In the genomic region with DNA sequence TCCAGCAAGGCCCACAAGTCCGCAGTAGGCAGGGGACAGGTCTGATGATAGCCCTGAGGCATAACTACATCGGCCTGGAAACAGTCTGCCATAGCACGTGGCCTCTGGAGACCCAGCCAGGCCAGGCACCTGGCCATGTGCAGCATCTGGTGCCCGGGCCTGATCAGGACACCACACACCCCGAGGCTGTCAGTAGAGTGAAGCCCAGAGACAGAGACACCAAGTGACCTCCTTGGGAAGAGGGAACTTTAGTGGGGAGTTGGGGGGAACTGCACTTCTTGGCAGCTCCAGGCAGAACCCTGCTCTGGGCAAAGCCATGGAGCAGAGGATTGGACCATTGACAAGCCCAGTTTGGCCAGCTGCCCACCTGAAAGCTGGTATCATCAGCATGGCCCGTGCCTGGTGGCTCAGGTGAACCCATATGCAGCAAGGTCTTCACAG, we compare ENCODE assay signal across 8 cellular contexts. TPM values are rescaled to one million over a fixed set of nuclear protein-coding genes. Genes with fewer than 3 reads are reported as not detected.
DNase-seq lines count a peak whose midpoint lies in the region; ATAC-seq lines count a peak whose summit lies in the region.

No MANE protein-coding gene starts in this region.

- H3K27ac ChIP-seq in naive thymus-derived CD4-positive, alpha-beta T cell (ENCODE audit: low read depth, low read length), result no peak overlapping the region
- peak overlapping the region; percentile 24 to 80 for H3K27ac ChIP-seq in aorta (ENCODE audit: low read depth in 1 of 2, low read length in 2 of 2)

- WGBS in aorta, 2 donors, result 9 to 16% methylated on average over 6 of the region's 6 CpGs

- no peak for DNase-seq in activated naive CD4-positive, alpha-beta T cell treated with anti-CD3 and anti-CD28 coated beads, Interleukin-2, amount 50 U/mL, for 72 hours (ENCODE audit: low spot score in 2 of 2)
- no peak for DNase-seq in effector memory CD8-positive, alpha-beta T cell
- no peak for DNase-seq in naive thymus-derived CD4-positive, alpha-beta T cell
- DNase-seq in aorta (peak; percentile 69 to 84), HuH-7 (ENCODE audit: low spot score) (no peak)

- no peaks in the 10 kb centered on the region for H3K9me3 ChIP-seq in naive thymus-derived CD4-positive, alpha-beta T cell (ENCODE audit: control insufficient read depth in 2 of 3, low read length in 3 of 3)
- no peaks in the 10 kb centered on the region for H3K9me3 ChIP-seq in aorta (ENCODE audit: control insufficient read depth, low read length)

- no peak for ATAC-seq in activated naive CD4-positive, alpha-beta T cell treated with anti-CD3 and anti-CD28 coated beads, Interleukin-2, amount 50 U/mL, for 72 hours
- no peak for ATAC-seq in effector memory CD8-positive, alpha-beta T cell (replicated peaks)
- no peak for ATAC-seq in naive thymus-derived CD4-positive, alpha-beta T cell
- ATAC-seq in aorta (ENCODE audit: low FRiP score) (no peak), GM18868 (IDR thresholded peaks at IDR 0.05; ENCODE audit: unreplicated experiment) (no peak), GM18511 (IDR thresholded peaks at IDR 0.05; ENCODE audit: unreplicated experiment) (no peak)

- H3K27ac Mint-ChIP-seq in activated naive CD4-positive, alpha-beta T cell treated with anti-CD3 and anti-CD28 coated beads, Interleukin-2, amount 50 U/mL, for 24 hours, result peak overlapping the region; percentile 35
- H3K27ac Mint-ChIP-seq in activated naive CD4-positive, alpha-beta T cell treated with anti-CD3 and anti-CD28 coated beads, Interleukin-2, amount 50 U/mL, for 72 hours, result peak overlapping the region in 1 of 2 donors; percentile 69
- peak overlapping the region; percentile 90 to 91 for H3K27ac Mint-ChIP-seq in effector memory CD8-positive, alpha-beta T cell
- H3K27ac Mint-ChIP-seq in naive thymus-derived CD4-positive, alpha-beta T cell, result peak overlapping the region; percentile 33 to 90 (median 80)

- no peak overlapping the region for H3K4me3 ChIP-seq in naive thymus-derived CD4-positive, alpha-beta T cell (ENCODE audit: low read length)
- no peak overlapping the region for H3K4me3 ChIP-seq in aorta (ENCODE audit: low read length in 2 of 2)

- peaks cover 0 to 7% (median 0%) of the 10 kb centered on the region in 3 experiments for H3K36me3 ChIP-seq in naive thymus-derived CD4-positive, alpha-beta T cell (ENCODE audit: control insufficient read depth in 2 of 3, insufficient read depth in 3 of 3, low read length in 3 of 3)
- H3K36me3 ChIP-seq in aorta (ENCODE audit: control insufficient read depth in 1 of 2, insufficient read depth in 2 of 2, low read length in 1 of 2), result no peaks in the 10 kb centered on the region

- H3K36me3 Mint-ChIP-seq in activated naive CD4-positive, alpha-beta T cell treated with anti-CD3 and anti-CD28 coated beads, Interleukin-2, amount 50 U/mL, for 24 hours, result peaks cover 2% of the 10 kb centered on the region
- H3K36me3 Mint-ChIP-seq in activated naive CD4-positive, alpha-beta T cell treated with anti-CD3 and anti-CD28 coated beads, Interleukin-2, amount 50 U/mL, for 72 hours, result peaks cover 6 to 10% of the 10 kb centered on the region in 2 donors
- H3K36me3 Mint-ChIP-seq in effector memory CD8-positive, alpha-beta T cell (ENCODE audit: insufficient read depth), result peaks cover 3% of the 10 kb centered on the region
- peaks cover 0 to 22% (median 12%) of the 10 kb centered on the region in 5 donors for H3K36me3 Mint-ChIP-seq in naive thymus-derived CD4-positive, alpha-beta T cell

- H3K4me3 Mint-ChIP-seq in activated naive CD4-positive, alpha-beta T cell treated with anti-CD3 and anti-CD28 coated beads, Interleukin-2, amount 50 U/mL, for 24 hours, result peak overlapping the region; percentile 79
- peak overlapping the region; percentile 83 to 86 for H3K4me3 Mint-ChIP-seq in effector memory CD8-positive, alpha-beta T cell
- H3K4me3 Mint-ChIP-seq in naive thymus-derived CD4-positive, alpha-beta T cell, result peak overlapping the region; percentile 68 to 87 (median 82)

- H3K27me3 ChIP-seq in naive thymus-derived CD4-positive, alpha-beta T cell (ENCODE audit: control insufficient read depth in 2 of 2, insufficient read depth in 2 of 2, low read length in 2 of 2), result no peaks in the 10 kb centered on the region
- no peaks in the 10 kb centered on the region for H3K27me3 ChIP-seq in aorta (ENCODE audit: control insufficient read depth in 1 of 2, insufficient read depth in 2 of 2, low read length in 1 of 2)

- H3K9me3 Mint-ChIP-seq in activated naive CD4-positive, alpha-beta T cell treated with anti-CD3 and anti-CD28 coated beads, Interleukin-2, amount 50 U/mL, for 24 hours, result no peaks in the 10 kb centered on the region
- no peaks in the 10 kb centered on the region for H3K9me3 Mint-ChIP-seq in activated naive CD4-positive, alpha-beta T cell treated with anti-CD3 and anti-CD28 coated beads, Interleukin-2, amount 50 U/mL, for 72 hours
- H3K9me3 Mint-ChIP-seq in effector memory CD8-positive, alpha-beta T cell, result no peaks in the 10 kb centered on the region
- H3K9me3 Mint-ChIP-seq in naive thymus-derived CD4-positive, alpha-beta T cell, result no peaks in the 10 kb centered on the region

- peaks cover 26 to 38% of the 10 kb centered on the region in 2 donors for H3K4me1 ChIP-seq in naive thymus-derived CD4-positive, alpha-beta T cell (ENCODE audit: control insufficient read depth in 2 of 2, insufficient read depth in 2 of 2, low read length in 2 of 2)
- H3K4me1 ChIP-seq in aorta (ENCODE audit: control insufficient read depth in 1 of 2, insufficient read depth in 2 of 2, low read length in 2 of 2), result no peaks in the 10 kb centered on the region

- H3K27me3 Mint-ChIP-seq in activated naive CD4-positive, alpha-beta T cell treated with anti-CD3 and anti-CD28 coated beads, Interleukin-2, amount 50 U/mL, for 24 hours, result no peaks in the 10 kb centered on the region
- H3K27me3 Mint-ChIP-seq in effector memory CD8-positive, alpha-beta T cell, result no peaks in the 10 kb centered on the region
- H3K27me3 Mint-ChIP-seq in naive thymus-derived CD4-positive, alpha-beta T cell, result no peaks in the 10 kb centered on the region

- POLR2A ChIA-PET in naive thymus-derived CD4-positive, alpha-beta T cell (lab: Charles Lee), result interaction anchor here (1.6 to 3.5 kb wide), 3 partner anchors 29 to 56 kb away, joined by 5 to 28 read pairs (median 14); partner anchors contain the start of gene ATRIP

- peaks cover 64% of the 10 kb centered on the region for H3K4me1 Mint-ChIP-seq in activated naive CD4-positive, alpha-beta T cell treated with anti-CD3 and anti-CD28 coated beads, Interleukin-2, amount 50 U/mL, for 24 hours
- H3K4me1 Mint-ChIP-seq in effector memory CD8-positive, alpha-beta T cell (ENCODE audit: low read depth in 2 of 2), result peaks cover 43 to 52% of the 10 kb centered on the region in 2 donors
- peaks cover 40 to 70% (median 60%) of the 10 kb centered on the region in 7 donors for H3K4me1 Mint-ChIP-seq in naive thymus-derived CD4-positive, alpha-beta T cell

- intact Hi-C loops in naive thymus-derived CD4-positive, alpha-beta T cell (cut with micrococcal nuclease), result no loop called here
- intact Hi-C loops in aorta (cut with DNase I), result loop anchor here in 1 of 2 donors (5.0 kb wide), 1 partner anchor 35 kb away; a partner anchor contains a TSS

- CTCF ChIA-PET in naive thymus-derived CD4-positive, alpha-beta T cell (lab: Charles Lee), result interaction anchor here (1.0 kb wide), 1 partner anchor 47 kb away, joined by 3 read pairs; no protein-coding TSS in a partner anchor

RNA-seq across cellular contexts. Expression of gene SHISA5, which starts 1.2 kb away (rescaled TPM):
- total RNA-seq in activated naive CD4-positive, alpha-beta T cell treated with anti-CD3 and anti-CD28 coated beads, Interleukin-2, amount 50 U/mL, for 72 hours, result 10 to 100 TPM; 64.0 to 75.3 TPM
- total RNA-seq in naive thymus-derived CD4-positive, alpha-beta T cell, result 100 to 1,000 TPM; 147 to 236 (median 182) TPM
- polyA plus RNA-seq in naive thymus-derived CD4-positive, alpha-beta T cell, result 100 to 1,000 TPM; 348 to 383 TPM
- total RNA-seq in aorta, result 100 to 1,000 TPM; 170 to 183 TPM
- 100 to 1,000 TPM in 1 of 2 donors, 10 to 100 TPM in 1; 64.2 to 113 TPM for polyA plus RNA-seq in aorta

RNA-seq across cellular contexts. Expression of gene PFKFB4, which starts 53.9 kb away (rescaled TPM):
- 100 to 1,000 TPM in 1 of 2 donors, 1 to 10 TPM in 1; 6.3 to 139 TPM for total RNA-seq in activated naive CD4-positive, alpha-beta T cell treated with anti-CD3 and anti-CD28 coated beads, Interleukin-2, amount 50 U/mL, for 72 hours
- total RNA-seq in naive thymus-derived CD4-positive, alpha-beta T cell, result 10 to 100 TPM in 2 of 5 experiments, 1 to 10 TPM in 3; 3.0 to 64.2 (median 3.7) TPM
- 1 to 10 TPM; 2.6 to 3.4 TPM for polyA plus RNA-seq in naive thymus-derived CD4-positive, alpha-beta T cell
- total RNA-seq in aorta, result 10 to 100 TPM in 1 of 2 donors, 1 to 10 TPM in 1; 7.2 to 14.6 TPM
- polyA plus RNA-seq in aorta, result 1 to 10 TPM; 2.8 to 5.6 TPM

RNA-seq across cellular contexts. Expression of gene ATRIP, which starts 56.2 kb away (rescaled TPM):
- total RNA-seq in activated naive CD4-positive, alpha-beta T cell treated with anti-CD3 and anti-CD28 coated beads, Interleukin-2, amount 50 U/mL, for 72 hours, result 10 to 100 TPM; 10.1 to 15.9 TPM
- 10 to 100 TPM in 3 of 5 experiments, 1 to 10 TPM in 2; 7.9 to 14.2 (median 12.5) TPM for total RNA-seq in naive thymus-derived CD4-positive, alpha-beta T cell
- 10 to 100 TPM; 10.7 to 16.2 TPM for polyA plus RNA-seq in naive thymus-derived CD4-positive, alpha-beta T cell
- total RNA-seq in aorta, result 1 to 10 TPM; 5.0 to 6.3 TPM
- polyA plus RNA-seq in aorta, result 1 to 10 TPM; 4.0 to 7.5 TPM

Comparison
In these comparisons a context has a peak if more than half of its experiments do, and no peak if none do; other contexts are left out.
1. DNase-seq: peak in aorta (2 of 2); none in activated naive CD4-positive, alpha-beta T cell treated with anti-CD3 and anti-CD28 coated beads, Interleukin-2, amount 50 U/mL, for 72 hours (0 of 2), effector memory CD8-positive, alpha-beta T cell (0 of 3), naive thymus-derived CD4-positive, alpha-beta T cell (0 of 9) and HuH-7 (single experiment).
2. Peak in every context shown above with its lines, with median percentiles within 50 percentile points of each other: H3K4me3 Mint-ChIP-seq.